Comparison of ENCODE assay signal across 8 cellular contexts in the genomic region with DNA sequence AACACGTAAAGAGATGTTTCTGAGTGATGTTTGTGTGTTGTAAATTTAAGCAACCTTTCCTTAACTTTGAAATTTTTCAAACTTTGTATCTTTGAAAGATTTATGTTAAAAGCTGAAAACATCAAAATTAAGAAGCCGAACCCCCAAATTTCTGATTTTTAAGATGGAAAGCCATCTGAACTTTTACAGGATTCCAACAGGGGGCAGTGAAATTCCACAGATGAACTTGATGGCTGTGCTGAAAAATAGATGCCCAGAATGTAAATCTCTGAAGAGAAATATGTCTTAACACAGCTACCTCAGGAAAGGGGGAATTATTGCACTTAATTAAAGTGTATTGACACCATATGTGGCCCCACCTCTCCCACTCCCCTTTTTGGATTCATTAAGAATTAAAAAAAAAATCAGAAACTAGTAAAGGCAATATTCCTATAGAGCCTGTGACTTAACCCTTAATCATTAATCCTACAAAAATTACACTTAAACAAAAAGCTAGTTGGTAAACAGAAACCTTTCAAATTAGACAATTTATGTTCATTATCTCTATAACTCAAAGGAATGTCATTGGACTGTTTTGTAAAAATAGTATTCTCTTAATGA.
DNase-seq lines count a peak whose midpoint lies in the region; ATAC-seq, FAIRE-seq and TF ChIP-seq lines count a peak whose summit lies in the region.

No MANE protein-coding gene starts in this region.

- FAIRE-seq in frontal cortex (lab: Jason Lieb, UNC): peak; percentile 82

- no peak overlapping the region for H3K27ac Mint-ChIP-seq in CD14-positive monocyte

- H3K27me3 Mint-ChIP-seq in CD14-positive monocyte (ENCODE audit: low read depth in 3 of 3): no peaks in the 10 kb centered on the region

- TF ChIP-seq CTCF in CD14-positive monocyte (IDR thresholded peaks at IDR 0.05): peak; percentile 25

- intact Hi-C loops in CD14-positive monocyte (cut with micrococcal nuclease): no loop called here

- H3K4me1 Mint-ChIP-seq in CD14-positive monocyte: no peaks in the 10 kb centered on the region

- no peaks in the 10 kb centered on the region for H3K36me3 Mint-ChIP-seq in CD14-positive monocyte

- ATAC-seq in GM21619 (IDR thresholded peaks at IDR 0.05; ENCODE audit: unreplicated experiment) (no peak), HG02610 (IDR thresholded peaks at IDR 0.05; ENCODE audit: unreplicated experiment) (no peak)

- DNase-seq in CD14-positive monocyte (ENCODE audit: low spot score) (no peak), HT1080 (ENCODE audit: low read depth) (peak; percentile 23), RPMI8226 (peak; percentile 20), frontal cortex (ENCODE audit: low spot score in 2 of 2) (peak in 1 of 2 donors; percentile 20), stromal cell of bone marrow (ENCODE audit: low read depth) (peak; percentile 18), GM19240 (ENCODE audit: insufficient read length, low spot score) (no peak)

- H3K4me3 Mint-ChIP-seq in CD14-positive monocyte: no peak overlapping the region

- no peaks in the 10 kb centered on the region for H3K9me3 Mint-ChIP-seq in CD14-positive monocyte

Comparison
In these comparisons a context has a peak if more than half of its experiments do, and no peak if none do; other contexts are left out.
1. DNase-seq: peak in HT1080 (single experiment), RPMI8226 (single experiment) and stromal cell of bone marrow (single experiment); none in CD14-positive monocyte (single experiment) and GM19240 (single experiment).